23 cellular contexts compared by ENCODE assay signal in genomic region chr6:45411959-45412358, GRCh38.
"Had no signal": no experiment of that assay in that cellular context is flagged by ENCODE, and none has a peak within 500 bp of the region (broad histone marks: within the 10 kb centered on the region; RNA-seq: fewer than 3 reads in every experiment).

No MANE protein-coding gene starts in this region.

- H3K27me3 ChIP-seq: right atrium auricular region had no signal

- H3K9me3 ChIP-seq: body of pancreas, left lung, right atrium auricular region, thoracic aorta, upper lobe of left lung had no signal

- H3K4me1 ChIP-seq: body of pancreas, left lung, right atrium auricular region, upper lobe of left lung had no signal

- H3K79me2 ChIP-seq: hepatocyte had no signal

- H3K4me2 ChIP-seq: hepatocyte had no signal

- DNase-seq: activated CD4-positive, alpha-beta memory T cell treated with anti-CD3 and anti-CD28 coated beads for 36 hours; activated CD4-positive, alpha-beta T cell treated with anti-CD3 and anti-CD28 coated beads for 36 hours; activated effector memory CD4-positive, alpha-beta T cell treated with Interleukin-2 at 50 U/mL for 16 hours; activated naive CD4-positive, alpha-beta T cell treated with anti-CD3 and anti-CD28 coated beads for 36 hours; activated naive CD8-positive, alpha-beta T cell treated with anti-CD3 and anti-CD28 coated beads, Interleukin-2, amount 10 ng/mL, durations not matched to agents 7 days and 5 days; activated T-cell treated with anti-CD3 and anti-CD28 coated beads, Interleukin-2, amount 50 U/mL, for 72 hours; body of pancreas; caudate nucleus; dermis blood vessel endothelial cell; effector CD8-positive, alpha-beta T cell; glutamatergic neuron; kidney glomerular epithelial cell; left lung; naive thymus-derived CD8-positive, alpha-beta T cell; stimulated activated CD4-positive, alpha-beta T cell treated with anti-CD3 and anti-CD28 coated beads, Interleukin-4, amount 100 ng/mL, for 24 hours; stimulated activated naive CD4-positive, alpha-beta T cell treated with Interleukin-2 at 50 U/mL for 16 hours; T-helper 1 cell; upper lobe of left lung had no signal

- H3K27ac ChIP-seq: body of pancreas, hepatocyte, left lung, right atrium auricular region, thoracic aorta, upper lobe of left lung had no signal

- H3K36me3 ChIP-seq: left lung, right atrium auricular region, thoracic aorta, upper lobe of left lung had no signal

- H2AFZ ChIP-seq: hepatocyte had no signal

- H3K4me3 ChIP-seq: body of pancreas, hepatocyte, left lung, right atrium auricular region, thoracic aorta, upper lobe of left lung had no signal

- ATAC-seq: activated CD4-positive, alpha-beta T cell treated with anti-CD3 and anti-CD28 coated beads for 36 hours; activated T-cell treated with anti-CD3 and anti-CD28 coated beads, Interleukin-2, amount 50 U/mL, for 72 hours; body of pancreas; esophagus mucosa; left lung; naive thymus-derived CD8-positive, alpha-beta T cell; WTC11 had no signal
